In genomic region chr6:110813338-110813737, GRCh38 we compare ENCODE assay signal across 11 cellular contexts. TPM values are rescaled to one million over a fixed set of nuclear protein-coding genes. Genes with fewer than 3 reads are reported as not detected.
A peak's percentile ranks its signal among the peaks of the same experiment; 100 is the strongest.
DNase-seq lines count a peak whose midpoint lies in the region; ATAC-seq, FAIRE-seq and TF ChIP-seq lines count a peak whose summit lies in the region.
"Had no signal": no experiment of that assay in that cellular context is flagged by ENCODE, and none has a peak within 500 bp of the region (broad histone marks: within the 10 kb centered on the region; RNA-seq: fewer than 3 reads in every experiment).

No MANE protein-coding gene starts in this region.

- FAIRE-seq in RCC 7860 (lab: Jason Lieb, UNC): no peak

- peaks cover 1% of the 10 kb centered on the region for H3K36me3 Mint-ChIP-seq in activated naive CD4-positive, alpha-beta T cell treated with anti-CD3 and anti-CD28 coated beads, Interleukin-2, amount 50 U/mL, for 24 hours
- H3K36me3 Mint-ChIP-seq in T-cell: peaks cover 4% of the 10 kb centered on the region

- no peak for DNase-seq in activated naive CD4-positive, alpha-beta T cell treated with Interleukin-2 at 50 U/mL for 16 hours
- DNase-seq in T-cell: no peak
- no peak for DNase-seq in foreskin fibroblast
- no peak for DNase-seq in substantia nigra (lab: John Stamatoyannopoulos, UW)
- DNase-seq in central memory CD4-positive, alpha-beta T cell: no peak
- no peak for DNase-seq in SHP77 (lab: John Stamatoyannopoulos, UW)
- DNase-seq in RCC 7860 (ENCODE audit: low spot score): no peak
- DNase-seq: effector CD4-positive, alpha-beta T cell; upper lobe of right lung had no signal

- no peaks in the 10 kb centered on the region for H3K27me3 Mint-ChIP-seq in activated naive CD4-positive, alpha-beta T cell treated with anti-CD3 and anti-CD28 coated beads, Interleukin-2, amount 50 U/mL, for 24 hours
- H3K27me3 Mint-ChIP-seq in T-cell: no peaks in the 10 kb centered on the region

- H3K4me3 Mint-ChIP-seq in activated naive CD4-positive, alpha-beta T cell treated with anti-CD3 and anti-CD28 coated beads, Interleukin-2, amount 50 U/mL, for 24 hours: peak overlapping the region; percentile 97
- peak overlapping the region; percentile 88 to 99 (median 93) for H3K4me3 Mint-ChIP-seq in T-cell

- TF ChIP-seq CTCF in foreskin fibroblast (IDR thresholded peaks at IDR 0.05; ENCODE audit: low read depth, low read length): no peak

- CTCF ChIA-PET in T-cell (lab: Charles Lee): interaction anchor here in 1 of 2 donors (0.6 to 3.4 kb wide), 3 partner anchors 24 to 66 kb away, joined by 3 to 18 read pairs (median 3); partner anchors contain the start of gene AMD1

- no peaks in the 10 kb centered on the region for H3K9me3 Mint-ChIP-seq in activated naive CD4-positive, alpha-beta T cell treated with anti-CD3 and anti-CD28 coated beads, Interleukin-2, amount 50 U/mL, for 24 hours
- H3K9me3 Mint-ChIP-seq in T-cell: peaks cover 0 to 6% (median 0%) of the 10 kb centered on the region in 3 donors

- H3K4me3 ChIP-seq in foreskin fibroblast (ENCODE audit: low read depth in 1 of 2, low read length in 2 of 2): peak overlapping the region; percentile 89 to 94

- H3K27ac Mint-ChIP-seq in activated naive CD4-positive, alpha-beta T cell treated with anti-CD3 and anti-CD28 coated beads, Interleukin-2, amount 50 U/mL, for 24 hours: no peak overlapping the region
- H3K27ac Mint-ChIP-seq in T-cell: peak overlapping the region in 1 of 2 donors; percentile 47

- H3K4me1 Mint-ChIP-seq in activated naive CD4-positive, alpha-beta T cell treated with anti-CD3 and anti-CD28 coated beads, Interleukin-2, amount 50 U/mL, for 24 hours: peaks cover 23% of the 10 kb centered on the region
- peaks cover 30 to 41% (median 36%) of the 10 kb centered on the region in 3 donors for H3K4me1 Mint-ChIP-seq in T-cell

- H3K27ac ChIP-seq in substantia nigra (ENCODE audit: low read depth, low read length, poor library complexity, severe bottlenecking): peak overlapping the region; percentile 94

- POLR2A ChIA-PET in T-cell (lab: Charles Lee): interaction anchor here (0.6 to 4.9 kb wide), 6 partner anchors 9 to 467 kb away, joined by 3 to 311 read pairs (median 6); partner anchors contain the start of gene AMD1 (in 2 of the 2)

- no peak for ATAC-seq in T-cell (replicated peaks in 1 of 4)
- ATAC-seq: left colon, upper lobe of right lung had no signal

RNA-seq across cellular contexts. Expression of gene CDK19, which starts 1.9 kb away (rescaled TPM):
- total RNA-seq in T-cell: 10 to 100 TPM; 11.4 to 16.1 (median 14.2) TPM
